1 cellular context compared by ENCODE assay signal in genomic region chr5:171984748-171985419, GRCh38.
TF ChIP-seq lines count a peak whose summit lies in the region.

No MANE protein-coding gene starts in this region.

TF ChIP-seq in K562, 482 proteins besides CTCF, POLR2A, EP300 and RAD21 (continued from another document):
- no peak for TF ChIP-seq PBX2 (CRISPR knock-in tag; IDR thresholded peaks at IDR 0.05; ENCODE audit: low read depth)
- TF ChIP-seq PBX2 (tag; conservative IDR thresholded peaks at IDR 0.05; ENCODE audit: low read depth) = no peak
- TF ChIP-seq CBX3 (IDR thresholded peaks at IDR 0.05; ENCODE audit: borderline replicate concordance in 1 of 2, low read length in 2 of 2) = no peak
- no peak for TF ChIP-seq CHD1 (IDR thresholded peaks at IDR 0.05; ENCODE audit: low read length)
- TF ChIP-seq JUND (IDR thresholded peaks at IDR 0.05; ENCODE audit: borderline replicate concordance, low read depth, low read length) = no peak
- no peak for TF ChIP-seq JUND (tag; IDR thresholded peaks at IDR 0.05; ENCODE audit: borderline replicate concordance, low read depth, low read length)
- no peak for TF ChIP-seq ZBTB8A (IDR thresholded peaks at IDR 0.05; ENCODE audit: partially characterized antibody)
